Comparison of ENCODE assay signal across 1 cellular context in the genomic region with DNA sequence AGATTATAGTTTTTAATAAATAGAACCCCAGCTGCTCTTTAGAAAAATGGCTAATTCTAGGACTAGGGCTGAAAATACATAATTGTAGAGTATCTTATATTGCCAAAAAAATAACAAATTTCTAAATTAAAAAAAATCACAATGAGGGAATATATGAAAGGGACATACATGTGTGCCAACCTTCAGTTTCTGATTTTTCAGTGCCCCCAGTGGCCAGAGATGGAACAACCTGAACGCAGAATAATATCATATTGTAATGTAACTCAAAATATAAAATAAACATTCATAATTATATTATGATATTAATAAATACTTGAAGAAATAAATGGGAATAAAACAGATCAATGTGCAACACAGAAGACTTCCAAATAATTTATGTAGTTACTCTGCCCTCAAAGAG.
TF ChIP-seq lines count a peak whose summit lies in the region.

No MANE protein-coding gene starts in this region.

TF ChIP-seq in HCT116, 20 proteins besides CTCF, POLR2A, EP300 and RAD21 (continued from another document):
- TF ChIP-seq, protein P1, sequence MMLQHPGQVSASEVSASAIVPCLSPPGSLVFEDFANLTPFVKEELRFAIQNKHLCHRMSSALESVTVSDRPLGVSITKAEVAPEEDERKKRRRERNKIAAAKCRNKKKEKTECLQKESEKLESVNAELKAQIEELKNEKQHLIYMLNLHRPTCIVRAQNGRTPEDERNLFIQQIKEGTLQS (IDR thresholded peaks at IDR 0.05): no peak
- TF ChIP-seq SP1 (IDR thresholded peaks at IDR 0.05; ENCODE audit: low read depth): no peak
